In the genomic region with DNA sequence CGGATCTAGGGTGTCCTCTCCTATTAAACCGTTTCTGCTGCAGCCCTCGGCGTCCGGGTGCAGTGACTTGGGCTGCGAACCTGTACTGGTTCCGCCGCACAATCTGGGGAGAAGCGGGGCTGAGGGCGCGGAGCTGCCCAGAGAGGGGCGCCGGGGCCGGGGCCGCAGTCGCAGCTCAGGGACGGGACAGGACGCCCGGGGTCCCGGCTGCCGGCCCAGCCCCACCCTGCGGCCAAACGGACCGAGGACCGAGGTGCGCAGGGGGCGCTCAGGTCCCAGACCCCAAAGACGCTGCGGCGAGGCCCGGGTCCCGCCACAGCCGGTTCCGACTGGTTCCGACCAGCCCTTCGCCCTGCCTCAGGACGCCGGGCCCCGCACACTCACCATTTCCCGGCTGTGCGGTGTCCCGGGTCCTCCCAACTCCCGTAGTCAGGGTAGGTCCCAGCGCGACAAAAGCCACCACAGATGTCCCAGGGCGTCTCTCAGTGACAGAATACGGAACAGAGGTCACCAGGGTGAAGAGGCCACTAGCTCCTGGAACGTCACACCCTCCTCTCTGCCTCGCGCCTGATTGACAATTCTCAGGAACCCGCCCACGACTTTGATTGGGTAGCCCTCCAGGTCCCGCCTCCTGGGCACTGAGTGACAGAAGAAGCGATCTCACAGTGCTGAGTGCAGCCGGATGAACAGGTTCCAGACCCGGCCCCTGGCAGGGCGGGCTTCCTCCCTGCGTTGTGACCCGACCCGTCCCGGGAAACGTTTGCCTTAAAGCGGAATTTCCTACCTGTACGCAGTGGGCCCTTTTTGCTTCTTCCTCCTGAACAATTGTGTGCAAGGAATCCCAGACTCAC, we compare ENCODE assay signal across 8 cellular contexts. TPM values are rescaled to one million over a fixed set of nuclear protein-coding genes. Genes with fewer than 3 reads are reported as not detected.
DNase-seq lines count a peak whose midpoint lies in the region; ATAC-seq and TF ChIP-seq lines count a peak whose summit lies in the region.

ZNF44 (minus strand) TSS at position 576 of the 851 bp plus-strand sequence; CDS start at position 387, 189 bp downstream.

- ATAC-seq in GM18909 (IDR thresholded peaks at IDR 0.05; ENCODE audit: poor library complexity, unreplicated experiment) (peak; percentile 91), HG03175 (IDR thresholded peaks at IDR 0.05; ENCODE audit: unreplicated experiment) (peak; percentile 93)

- no peak for TF ChIP-seq CTCF in choroid plexus epithelial cell (conservative IDR thresholded peaks at IDR 0.05; ENCODE audit: low read depth, low read length)

- H3K4me3 ChIP-seq in choroid plexus epithelial cell (ENCODE audit: low read depth, low read length) = peak within 1 kb of the TSS; percentile 98

- peak; percentile 94 for DNase-seq in AG08396 (ENCODE audit: low spot score)
- DNase-seq in NCI-H460 (ENCODE audit: extremely low read depth, low read depth) = peak; percentile 18
- peak; percentile 93 to 94 for DNase-seq in activated CD4-positive, alpha-beta T cell treated with anti-CD3 and anti-CD28 coated beads for 24 hours (ENCODE audit: low read depth in 2 of 2)
- peak; percentile 95 for DNase-seq in choroid plexus epithelial cell (ENCODE audit: low read depth)
- DNase-seq in kidney glomerular epithelial cell (lab: John Stamatoyannopoulos, UW) = peak; percentile 93
- DNase-seq in stimulated activated CD4-positive, alpha-beta T cell treated with anti-CD3 and anti-CD28 coated beads, Interleukin-1b, Interleukin-23, amount 100 ng/mL, for 1 hour (ENCODE audit: low read depth in 2 of 2) = peak; percentile 85 to 88

RNA-seq across cellular contexts. Expression of gene ZNF44, which starts in this region (rescaled TPM):
- total RNA-seq in NCI-H460 (2014; rRNA removed; shearing (Covaris generic)) = 0.17 and 0.32 TPM in 2 replicates
- 0.68 TPM in 1 of 2 replicates, not detected in the other for polyA plus RNA-seq in NCI-H460 (2014; cell fraction: nucleus; rRNA removed)

Comparison
In these comparisons a context has a peak if more than half of its experiments do, and no peak if none do; other contexts are left out.
1. Peak in every context shown above with its lines: DNase-seq, ATAC-seq and H3K4me3 ChIP-seq.
2. Peak in DNase-seq in NCI-H460; RNA of the gene not detected or under 1 TPM.
3. DNase-seq: peak in every context shown above with its lines; median percentile 95 in choroid plexus epithelial cell; 94 in AG08396; 94 in activated CD4-positive, alpha-beta T cell treated with anti-CD3 and anti-CD28 coated beads for 24 hours; 93 in kidney glomerular epithelial cell; 86 in stimulated activated CD4-positive, alpha-beta T cell treated with anti-CD3 and anti-CD28 coated beads, Interleukin-1b, Interleukin-23, amount 100 ng/mL, for 1 hour; 18 in NCI-H460.